ENCODE assay signal across 1 cellular context in the genomic region with DNA sequence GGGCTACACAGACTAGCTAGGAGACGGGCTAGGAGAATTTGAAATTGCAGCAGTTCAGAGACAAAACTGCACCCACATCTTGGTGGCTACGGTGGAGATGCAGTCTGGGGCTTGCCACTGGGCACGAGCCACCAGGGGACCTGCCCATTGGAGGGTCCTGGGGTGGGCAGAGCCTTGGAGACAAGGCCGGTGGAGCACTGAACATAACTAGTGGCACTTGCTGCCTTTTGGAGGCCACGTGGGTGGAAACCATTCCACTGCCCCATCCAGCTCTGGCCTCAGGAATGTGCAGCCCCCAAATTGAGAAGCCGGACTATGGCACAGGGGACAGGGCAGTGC.
TF ChIP-seq lines count a peak whose summit lies in the region.

No MANE protein-coding gene starts in this region.

TF ChIP-seq in SK-N-SH treated with all-trans-retinoic acid at 6 μM for 48 hours, 23 proteins besides CTCF, POLR2A, EP300 and RAD21 (continued from another document):
- TF ChIP-seq GLIS3 (CRISPR knock-in tag; IDR thresholded peaks at IDR 0.05) (no peak), CSDC2 (CRISPR knock-in tag; IDR thresholded peaks at IDR 0.05) (no peak)
